In genomic region chr14:56884617-56885016, GRCh38 we compare ENCODE assay signal across 2 cellular contexts.
TF ChIP-seq lines count a peak whose summit lies in the region.

No MANE protein-coding gene starts in this region.

TF ChIP-seq in GM23338, 12 proteins besides CTCF, POLR2A, EP300 and RAD21:
- TF ChIP-seq, protein P1, sequence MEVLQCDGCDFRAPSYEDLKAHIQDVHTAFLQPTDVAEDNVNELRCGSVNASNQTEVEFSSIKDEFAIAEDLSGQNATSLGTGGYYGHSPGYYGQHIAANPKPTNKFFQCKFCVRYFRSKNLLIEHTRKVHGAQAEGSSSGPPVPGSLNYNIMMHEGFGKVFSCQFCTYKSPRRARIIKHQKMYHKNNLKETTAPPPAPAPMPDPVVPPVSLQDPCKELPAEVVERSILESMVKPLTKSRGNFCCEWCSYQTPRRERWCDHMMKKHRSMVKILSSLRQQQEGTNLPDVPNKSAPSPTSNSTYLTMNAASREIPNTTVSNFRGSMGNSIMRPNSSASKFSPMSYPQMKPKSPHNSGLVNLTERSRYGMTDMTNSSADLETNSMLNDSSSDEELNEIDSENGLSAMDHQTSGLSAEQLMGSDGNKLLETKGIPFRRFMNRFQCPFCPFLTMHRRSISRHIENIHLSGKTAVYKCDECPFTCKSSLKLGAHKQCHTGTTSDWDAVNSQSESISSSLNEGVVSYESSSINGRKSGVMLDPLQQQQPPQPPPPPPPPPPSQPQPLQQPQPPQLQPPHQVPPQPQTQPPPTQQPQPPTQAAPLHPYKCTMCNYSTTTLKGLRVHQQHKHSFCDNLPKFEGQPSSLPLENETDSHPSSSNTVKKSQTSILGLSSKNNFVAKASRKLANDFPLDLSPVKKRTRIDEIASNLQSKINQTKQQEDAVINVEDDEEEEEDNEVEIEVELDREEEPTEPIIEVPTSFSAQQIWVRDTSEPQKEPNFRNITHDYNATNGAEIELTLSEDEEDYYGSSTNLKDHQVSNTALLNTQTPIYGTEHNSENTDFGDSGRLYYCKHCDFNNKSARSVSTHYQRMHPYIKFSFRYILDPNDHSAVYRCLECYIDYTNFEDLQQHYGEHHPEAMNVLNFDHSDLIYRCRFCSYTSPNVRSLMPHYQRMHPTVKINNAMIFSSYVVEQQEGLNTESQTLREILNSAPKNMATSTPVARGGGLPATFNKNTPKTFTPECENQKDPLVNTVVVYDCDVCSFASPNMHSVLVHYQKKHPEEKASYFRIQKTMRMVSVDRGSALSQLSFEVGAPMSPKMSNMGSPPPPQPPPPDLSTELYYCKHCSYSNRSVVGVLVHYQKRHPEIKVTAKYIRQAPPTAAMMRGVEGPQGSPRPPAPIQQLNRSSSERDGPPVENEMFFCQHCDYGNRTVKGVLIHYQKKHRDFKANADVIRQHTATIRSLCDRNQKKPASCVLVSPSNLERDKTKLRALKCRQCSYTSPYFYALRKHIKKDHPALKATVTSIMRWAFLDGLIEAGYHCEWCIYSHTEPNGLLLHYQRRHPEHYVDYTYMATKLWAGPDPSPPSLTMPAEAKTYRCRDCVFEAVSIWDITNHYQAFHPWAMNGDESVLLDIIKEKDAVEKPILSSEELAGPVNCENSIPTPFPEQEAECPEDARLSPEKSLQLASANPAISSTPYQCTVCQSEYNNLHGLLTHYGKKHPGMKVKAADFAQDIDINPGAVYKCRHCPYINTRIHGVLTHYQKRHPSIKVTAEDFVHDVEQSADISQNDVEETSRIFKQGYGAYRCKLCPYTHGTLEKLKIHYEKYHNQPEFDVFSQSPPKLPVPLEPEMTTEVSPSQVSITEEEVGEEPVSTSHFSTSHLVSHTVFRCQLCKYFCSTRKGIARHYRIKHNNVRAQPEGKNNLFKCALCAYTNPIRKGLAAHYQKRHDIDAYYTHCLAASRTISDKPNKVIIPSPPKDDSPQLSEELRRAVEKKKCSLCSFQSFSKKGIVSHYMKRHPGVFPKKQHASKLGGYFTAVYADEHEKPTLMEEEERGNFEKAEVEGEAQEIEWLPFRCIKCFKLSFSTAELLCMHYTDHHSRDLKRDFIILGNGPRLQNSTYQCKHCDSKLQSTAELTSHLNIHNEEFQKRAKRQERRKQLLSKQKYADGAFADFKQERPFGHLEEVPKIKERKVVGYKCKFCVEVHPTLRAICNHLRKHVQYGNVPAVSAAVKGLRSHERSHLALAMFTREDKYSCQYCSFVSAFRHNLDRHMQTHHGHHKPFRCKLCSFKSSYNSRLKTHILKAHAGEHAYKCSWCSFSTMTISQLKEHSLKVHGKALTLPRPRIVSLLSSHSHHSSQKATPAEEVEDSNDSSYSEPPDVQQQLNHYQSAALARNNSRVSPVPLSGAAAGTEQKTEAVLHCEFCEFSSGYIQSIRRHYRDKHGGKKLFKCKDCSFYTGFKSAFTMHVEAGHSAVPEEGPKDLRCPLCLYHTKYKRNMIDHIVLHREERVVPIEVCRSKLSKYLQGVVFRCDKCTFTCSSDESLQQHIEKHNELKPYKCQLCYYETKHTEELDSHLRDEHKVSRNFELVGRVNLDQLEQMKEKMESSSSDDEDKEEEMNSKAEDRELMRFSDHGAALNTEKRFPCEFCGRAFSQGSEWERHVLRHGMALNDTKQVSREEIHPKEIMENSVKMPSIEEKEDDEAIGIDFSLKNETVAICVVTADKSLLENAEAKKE (CRISPR knock-in tag; IDR thresholded peaks at IDR 0.05): no peak

TF ChIP-seq in H1, 55 proteins besides CTCF, POLR2A, EP300 and RAD21:
- no peak for TF ChIP-seq YY1 (IDR thresholded peaks at IDR 0.05; ENCODE audit: low read depth, low read length)
- TF ChIP-seq CEBPB (IDR thresholded peaks at IDR 0.05; ENCODE audit: low read depth, low read length): no peak
- TF ChIP-seq RNF2 (IDR thresholded peaks at IDR 0.05; ENCODE audit: borderline replicate concordance, low read depth, low read length, missing control alignments, poor library complexity, severe bottlenecking): no peak
- no peak for TF ChIP-seq SIRT6 (IDR thresholded peaks at IDR 0.05; ENCODE audit: low read length)
